ENCODE assay signal across 8 cellular contexts in the genomic region with DNA sequence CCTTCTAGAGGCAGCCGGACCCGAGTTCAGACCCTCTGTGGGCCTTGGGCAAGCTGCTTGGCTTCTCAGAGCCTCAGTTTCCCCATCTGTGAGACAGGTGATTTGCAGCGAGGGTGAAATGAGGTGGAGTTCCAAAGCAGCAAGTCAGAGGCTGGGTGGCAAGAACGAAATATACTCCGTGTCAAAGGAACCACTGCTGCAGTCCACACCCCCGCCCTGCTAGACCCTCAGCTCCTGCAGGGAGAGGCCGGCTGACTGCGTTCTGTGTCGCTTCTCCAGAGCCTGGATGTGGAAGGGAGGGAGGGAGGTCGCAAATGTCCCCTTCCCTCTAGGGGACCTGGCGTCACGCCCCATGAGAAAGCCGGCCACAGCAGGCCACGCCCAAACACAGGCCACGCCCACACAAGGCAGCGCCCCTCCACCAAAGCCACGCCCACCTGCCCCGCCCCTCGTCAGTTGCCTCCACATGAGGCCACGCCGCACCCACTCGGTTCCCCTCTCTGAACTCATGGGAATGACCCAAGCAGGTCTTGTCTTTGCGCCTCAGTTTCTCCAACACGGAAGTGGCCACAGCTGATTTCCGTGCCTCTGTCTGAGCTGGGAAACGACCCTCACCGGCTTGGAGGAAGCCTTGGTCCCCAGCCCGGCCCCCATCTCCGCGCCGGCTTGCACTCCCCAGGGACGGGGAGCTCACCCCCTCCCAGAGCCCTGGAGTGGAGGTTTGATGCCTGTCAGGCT.
DNase-seq lines count a peak whose midpoint lies in the region; ATAC-seq and TF ChIP-seq lines count a peak whose summit lies in the region.

No MANE protein-coding gene starts in this region.

- DNase-seq in AG08395 (ENCODE audit: low spot score) (peak; percentile 24), HEK293T (ENCODE audit: extremely low spot score) (peak; percentile 83), germinal center (ENCODE audit: low spot score) (peak; percentile 85), RKO (ENCODE audit: low spot score) (no peak), AML-193 (lab: John Stamatoyannopoulos, UW) (no peak)
- peak; percentile 68 for DNase-seq in activated CD4-positive, alpha-beta T cell treated with anti-CD3 and anti-CD28 coated beads for 48 hours
- DNase-seq in stimulated activated CD8-positive, alpha-beta memory T cell treated with anti-CD3 and anti-CD28 coated beads, Interleukin-7, amount 100 ng/mL, for 24 hours (ENCODE audit: low read depth) = peak; percentile 48

- ATAC-seq in HG02884 (IDR thresholded peaks at IDR 0.05; ENCODE audit: unreplicated experiment) = no peak

- CTCF ChIA-PET in HEK293T (lab: Yijun Ruan, JAX) = no interaction called here

- POLR2A ChIA-PET in HEK293T (lab: Yijun Ruan, JAX) = no interaction called here

TF ChIP-seq in HEK293T, 16 proteins besides CTCF, POLR2A, EP300 and RAD21:
- TF ChIP-seq SP1 (IDR thresholded peaks at IDR 0.05) (peak; percentile 33; the same call in 1 of the 2 replicates), CTBP1 (IDR thresholded peaks at IDR 0.05; ENCODE audit: borderline replicate concordance) (no peak), ARNT (IDR thresholded peaks at IDR 0.05) (no peak)

Comparison
In these comparisons a context has a peak if more than half of its experiments do, and no peak if none do; other contexts are left out.
1. DNase-seq: peak in AG08395 (single experiment), HEK293T (single experiment), activated CD4-positive, alpha-beta T cell treated with anti-CD3 and anti-CD28 coated beads for 48 hours (single experiment), germinal center (single experiment) and stimulated activated CD8-positive, alpha-beta memory T cell treated with anti-CD3 and anti-CD28 coated beads, Interleukin-7, amount 100 ng/mL, for 24 hours (single experiment); none in RKO (single experiment) and AML-193 (0 of 2).